In genomic region chr6:134512946-134513345, GRCh38 we compare ENCODE assay signal across 15 cellular contexts.
A peak's percentile ranks its signal among the peaks of the same experiment; 100 is the strongest.
DNase-seq lines count a peak whose midpoint lies in the region; ATAC-seq and TF ChIP-seq lines count a peak whose summit lies in the region.
"Had no signal": no experiment of that assay in that cellular context is flagged by ENCODE, and none has a peak within 500 bp of the region (broad histone marks: within the 10 kb centered on the region; RNA-seq: fewer than 3 reads in every experiment).

No MANE protein-coding gene starts in this region.

- H3K36me3 ChIP-seq in mammary epithelial cell (ENCODE audit: insufficient read depth, low read length) = no peaks in the 10 kb centered on the region
- H3K36me3 ChIP-seq in CD8-positive, alpha-beta T cell (ENCODE audit: insufficient read depth, low read length) = no peaks in the 10 kb centered on the region
- H3K36me3 ChIP-seq: HAP-1, WERI-Rb-1 had no signal

- TF ChIP-seq CTCF in mammary epithelial cell (conservative IDR thresholded peaks at IDR 0.05 in 1 of 2, IDR thresholded peaks at IDR 0.05 in 1 of 2; ENCODE audit: extremely low read depth in 1 of 2, insufficient read depth in 1 of 2, low read depth in 1 of 2, low read length in 2 of 2) = no peak
- TF ChIP-seq CTCF in CD8-positive, alpha-beta T cell (IDR thresholded peaks at IDR 0.05) = no peak

- no peak overlapping the region for H3K4me3 ChIP-seq in mammary epithelial cell (replicated peaks in 1 of 3; ENCODE audit: insufficient read depth in 1 of 3, low read depth in 2 of 3, low read length in 3 of 3)
- no peak overlapping the region for H3K4me3 ChIP-seq in CD8-positive, alpha-beta T cell (ENCODE audit: low read depth, low read length)
- H3K4me3 ChIP-seq: HAP-1 had no signal

- no peak overlapping the region for H3K4me2 ChIP-seq in mammary epithelial cell (ENCODE audit: insufficient read depth, low read depth, low read length)

- peaks cover 44% of the 10 kb centered on the region for H3K4me1 ChIP-seq in mammary epithelial cell (ENCODE audit: insufficient read depth, low read length)
- no peaks in the 10 kb centered on the region for H3K4me1 ChIP-seq in CD8-positive, alpha-beta T cell (ENCODE audit: insufficient read depth, low read length)
- H3K4me1 ChIP-seq: HAP-1 had no signal

- H3K27ac Mint-ChIP-seq in effector memory CD8-positive, alpha-beta T cell = no peak overlapping the region
- no peak overlapping the region for H3K27ac Mint-ChIP-seq in CD8-positive, alpha-beta T cell

- H3K27ac ChIP-seq in mammary epithelial cell (ENCODE audit: insufficient read depth, low read depth, low read length) = no peak overlapping the region
- peak overlapping the region; percentile 40 for H3K27ac ChIP-seq in temporal lobe (ENCODE audit: low read depth, low read length)
- H3K27ac ChIP-seq in CD8-positive, alpha-beta T cell (ENCODE audit: low read depth, low read length) = no peak overlapping the region
- H3K27ac ChIP-seq: WERI-Rb-1 had no signal

- H3K9me3 ChIP-seq in mammary epithelial cell (replicated peaks; ENCODE audit: insufficient read depth, low read length) = no peaks in the 10 kb centered on the region
- no peaks in the 10 kb centered on the region for H3K9me3 ChIP-seq in CD8-positive, alpha-beta T cell (ENCODE audit: low read length)
- H3K9me3 ChIP-seq: HAP-1 had no signal

- peak overlapping the region; percentile 78 for H2AFZ ChIP-seq in mammary epithelial cell (ENCODE audit: low read depth, low read length)

- ATAC-seq in effector memory CD8-positive, alpha-beta T cell (replicated peaks) = no peak
- ATAC-seq in CD8-positive, alpha-beta T cell = no peak

- intact Hi-C loops in mammary epithelial cell (cut with micrococcal nuclease) = no loop called here
- intact Hi-C loops in CD8-positive, alpha-beta T cell (cut with DNase I, micrococcal nuclease) = loop anchor here in 1 of 2 experiments (10.0 kb wide), 1 partner anchor 338 kb away; no protein-coding TSS in a partner anchor

- no peaks in the 10 kb centered on the region for H3K27me3 ChIP-seq in mammary epithelial cell (ENCODE audit: insufficient read depth, low read length)
- H3K27me3 ChIP-seq in CD8-positive, alpha-beta T cell (ENCODE audit: insufficient read depth, low read length) = no peaks in the 10 kb centered on the region

- in situ Hi-C loops in mammary epithelial cell (cut with MboI; ENCODE audit: low sequenced_read_pairs in 2 of 2) = loop anchor here in 1 of 2 donors (10.0 kb wide), 1 partner anchor 338 kb away; no protein-coding TSS in a partner anchor

- POLR2A ChIA-PET in CD8-positive, alpha-beta T cell (lab: Charles Lee) = interaction anchor here (0.5 to 1.5 kb wide), 2 partner anchors 10 to 170 kb away, joined by 3 read pairs; no protein-coding TSS in a partner anchor

- H3K79me2 ChIP-seq in mammary epithelial cell (ENCODE audit: insufficient read depth, low read length) = no peaks in the 10 kb centered on the region

- WGBS in mammary epithelial cell (ENCODE audit: low coverage, missing lambda C conversion rate) = 25% methylated on average over 2 of the region's 2 CpGs

- no peak overlapping the region for H3K4me3 Mint-ChIP-seq in effector memory CD8-positive, alpha-beta T cell
- H3K4me3 Mint-ChIP-seq in CD8-positive, alpha-beta T cell = no peak overlapping the region
- H3K4me3 Mint-ChIP-seq: naive B cell had no signal

- dilution Hi-C loops in mammary epithelial cell (cut with HindIII; ENCODE audit: low sequenced_read_pairs) = loop anchor here (5.0 kb wide), 2 partner anchors 86 to 129 kb away; no protein-coding TSS in a partner anchor

- CTCF ChIA-PET in mammary epithelial cell (lab: Charles Lee; ENCODE audit: low non-redundant PET) = no interaction called here
- CTCF ChIA-PET in CD8-positive, alpha-beta T cell (lab: Charles Lee) = no interaction called here

- peak; percentile 12 for DNase-seq in NCI-H146 (lab: John Stamatoyannopoulos, UW)
- no peak for DNase-seq in NCI-H146 treated with DMSO at 0.1 percent for 48 hours (lab: John Stamatoyannopoulos, UW; ENCODE audit: unreplicated experiment)
- no peak for DNase-seq in mammary epithelial cell
- DNase-seq in hippocampal formation (lab: John Stamatoyannopoulos, UW) = peak; percentile 28 to 50
- no peak for DNase-seq in activated CD4-positive, alpha-beta T cell treated with anti-CD3 and anti-CD28 coated beads, Interleukin-2, amount 50 U/mL, for 48 hours
- DNase-seq in effector memory CD8-positive, alpha-beta T cell = no peak
- DNase-seq in CD8-positive, alpha-beta T cell = no peak
- DNase-seq: DMS153, naive B cell, NCI-H1417, NCI-H69, SHP77, WERI-Rb-1 had no signal

- no peaks in the 10 kb centered on the region for H3K36me3 Mint-ChIP-seq in effector memory CD8-positive, alpha-beta T cell (ENCODE audit: insufficient read depth)
- H3K36me3 Mint-ChIP-seq in CD8-positive, alpha-beta T cell = no peaks in the 10 kb centered on the region
- H3K36me3 Mint-ChIP-seq: naive B cell had no signal

- H3K27me3 Mint-ChIP-seq in effector memory CD8-positive, alpha-beta T cell = no peaks in the 10 kb centered on the region
- H3K27me3 Mint-ChIP-seq in CD8-positive, alpha-beta T cell (ENCODE audit: low read depth) = no peaks in the 10 kb centered on the region
- H3K27me3 Mint-ChIP-seq: naive B cell had no signal

- no peaks in the 10 kb centered on the region for H3K4me1 Mint-ChIP-seq in effector memory CD8-positive, alpha-beta T cell (ENCODE audit: low read depth in 2 of 2)
- H3K4me1 Mint-ChIP-seq in CD8-positive, alpha-beta T cell (ENCODE audit: low read depth) = peaks cover 4% of the 10 kb centered on the region

- H4K20me1 ChIP-seq in mammary epithelial cell (ENCODE audit: insufficient read depth, low read length) = no peaks in the 10 kb centered on the region

- H3K9ac ChIP-seq in mammary epithelial cell (ENCODE audit: insufficient read depth, low read length) = no peak overlapping the region

- BruUV-seq in mammary epithelial cell (replicated peaks; lab: Mats Ljungman, UMichigan) = no TSS peak

- no peaks in the 10 kb centered on the region for H3K9me3 Mint-ChIP-seq in effector memory CD8-positive, alpha-beta T cell
- no peaks in the 10 kb centered on the region for H3K9me3 Mint-ChIP-seq in CD8-positive, alpha-beta T cell

Comparison
In these comparisons a context has a peak if more than half of its experiments do, and no peak if none do; other contexts are left out.
1. DNase-seq: peak in NCI-H146 (single experiment) and hippocampal formation (2 of 2); none in NCI-H146 treated with DMSO at 0.1 percent for 48 hours (single experiment), mammary epithelial cell (single experiment), activated CD4-positive, alpha-beta T cell treated with anti-CD3 and anti-CD28 coated beads, Interleukin-2, amount 50 U/mL, for 48 hours (0 of 2), effector memory CD8-positive, alpha-beta T cell (0 of 3) and CD8-positive, alpha-beta T cell (0 of 7).